8 cellular contexts compared by ENCODE assay signal in the genomic region with DNA sequence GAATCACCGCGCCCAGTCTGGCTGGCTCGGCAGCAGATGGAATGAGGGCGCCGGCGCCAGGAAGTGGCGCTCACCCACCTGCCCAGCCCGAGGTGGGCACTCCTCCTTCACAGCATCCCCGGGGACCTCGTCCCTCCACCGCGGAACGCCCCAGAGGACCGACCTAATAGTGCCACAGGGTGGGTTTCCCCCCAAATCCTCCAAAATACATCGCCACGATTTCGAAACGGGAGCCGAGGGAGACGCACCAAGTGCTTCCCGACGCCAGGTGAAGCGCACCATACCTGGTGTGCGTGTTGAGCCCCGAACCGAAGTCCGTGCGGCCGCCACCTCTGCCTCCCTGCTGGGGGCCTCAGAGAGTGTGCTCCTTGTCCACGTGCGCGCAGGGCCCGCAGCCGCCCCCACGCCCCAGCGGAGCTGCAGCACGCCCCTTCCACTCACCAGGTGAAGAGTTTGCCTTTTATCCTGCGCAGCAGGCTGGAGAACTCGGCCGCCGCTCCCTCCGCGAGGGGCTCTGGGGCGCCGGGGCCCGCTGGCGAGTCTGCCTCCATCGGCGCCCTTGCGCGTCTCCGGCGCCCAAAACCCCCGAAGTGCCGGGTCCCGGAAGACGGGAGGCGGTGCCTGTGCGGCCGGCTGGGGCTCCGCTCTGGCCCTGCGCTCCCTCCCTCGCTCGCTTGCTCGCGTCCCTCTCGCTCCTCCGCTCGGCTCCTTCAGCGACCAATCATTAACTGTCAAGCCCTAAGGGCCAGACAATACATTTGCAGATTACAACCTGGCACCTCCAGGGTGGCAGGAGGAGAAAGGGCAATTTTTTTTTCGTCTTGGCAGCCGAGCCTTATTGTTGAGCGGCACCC. TPM values are rescaled to one million over a fixed set of nuclear protein-coding genes. Genes with fewer than 3 reads are reported as not detected.
A peak's percentile ranks its signal among the peaks of the same experiment; 100 is the strongest.
DNase-seq lines count a peak whose midpoint lies in the region; ATAC-seq, FAIRE-seq and TF ChIP-seq lines count a peak whose summit lies in the region.

A gene with protein sequence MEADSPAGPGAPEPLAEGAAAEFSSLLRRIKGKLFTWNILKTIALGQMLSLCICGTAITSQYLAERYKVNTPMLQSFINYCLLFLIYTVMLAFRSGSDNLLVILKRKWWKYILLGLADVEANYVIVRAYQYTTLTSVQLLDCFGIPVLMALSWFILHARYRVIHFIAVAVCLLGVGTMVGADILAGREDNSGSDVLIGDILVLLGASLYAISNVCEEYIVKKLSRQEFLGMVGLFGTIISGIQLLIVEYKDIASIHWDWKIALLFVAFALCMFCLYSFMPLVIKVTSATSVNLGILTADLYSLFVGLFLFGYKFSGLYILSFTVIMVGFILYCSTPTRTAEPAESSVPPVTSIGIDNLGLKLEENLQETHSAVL (minus strand): TSS at position 571 of the 854 bp plus-strand sequence. CDS start 20 bp downstream, at position 551.

- no peaks in the 10 kb centered on the region for H3K79me2 ChIP-seq in HepG2 (ENCODE audit: insufficient read depth, low read length)

- DNase-seq in AG04449 (ENCODE audit: low read depth, low spot score) (no peak), NCI-H2227 treated with DMSO at 0.1 percent for 48 hours (lab: John Stamatoyannopoulos, UW) (peak; percentile 73), choroid plexus epithelial cell (ENCODE audit: low read depth) (peak; percentile 55), HepG2 (ENCODE audit: low spot score) (peak; percentile 51)
- DNase-seq in activated CD4-positive, CD25-positive, alpha-beta regulatory T cell (lab: John Stamatoyannopoulos, UW), result peak; percentile 42 to 54 (median 50)
- peak; percentile 73 for DNase-seq in stimulated activated CD4-positive, alpha-beta T cell treated with anti-CD3 and anti-CD28 coated beads, Interleukin-4, amount 100 ng/mL, for 1 hour

- intact Hi-C loops in HepG2 (cut with micrococcal nuclease; ENCODE audit: unreplicated experiment), result no loop called here

- no peak for TF ChIP-seq EP300 in HepG2 (IDR thresholded peaks at IDR 0.05; ENCODE audit: low read depth in 2 of 2, low read length in 2 of 2)
- no peak for TF ChIP-seq EP300 in HepG2 (CRISPR knock-in tag; IDR thresholded peaks at IDR 0.05; ENCODE audit: borderline replicate concordance)

- H3K9ac ChIP-seq in HepG2 (ENCODE audit: insufficient read depth, low read depth, low read length), result peak within 1 kb of the TSS; percentile 49

- peak within 1 kb of the TSS; percentile 95 for H3K4me2 ChIP-seq in HepG2 (ENCODE audit: low read depth, low read length)

- peaks cover 21% of the 10 kb centered on the region for H3K4me1 ChIP-seq in HepG2 (ENCODE audit: insufficient read depth, low read length)

- CTCF ChIA-PET in AG04449 (lab: Yijun Ruan, JAX) (no interaction called here), HepG2 (lab: Yijun Ruan, JAX; ENCODE audit: low intra/inter-chr PET ratio, low total read pairs) (no interaction called here)

- H2AFZ ChIP-seq in HepG2 (ENCODE audit: low read length), result peak within 1 kb of the TSS; percentile 71

- no peaks in the 10 kb centered on the region for H3K36me3 ChIP-seq in HepG2 (replicated peaks in 1 of 2; ENCODE audit: control insufficient read depth in 1 of 2, insufficient read depth in 2 of 2, low read length in 2 of 2)

- in situ Hi-C loops in HepG2 (cut with HindIII; ENCODE audit: extremely low pct_ligation_motif_present, low pct_unique_long_range_greater_than_20kb), result no loop called here

- 0% methylated on average over 13 of the region's 73 CpGs for WGBS in HepG2 (ENCODE audit: low lambda C conversion rate)

- ATAC-seq in GM18870 (IDR thresholded peaks at IDR 0.05; ENCODE audit: unreplicated experiment) (peak; percentile 91), HG03097 (IDR thresholded peaks at IDR 0.05; ENCODE audit: low FRiP score, unreplicated experiment) (peak; percentile 90), HepG2 (peak; percentile 91)

- peak in 1 of 2 experiments; percentile 34; a peak in 1 of 4 replicates for TF ChIP-seq POLR2A in HepG2 (IDR thresholded peaks at IDR 0.05; ENCODE audit: insufficient read depth in 1 of 2, low read depth in 2 of 2, low read length in 2 of 2)

- POLR2A ChIA-PET in AG04449 (lab: Yijun Ruan, JAX) (interaction anchor here (0.6 to 1.4 kb wide), 2 partner anchors 18 to 368 kb away, joined by 3 to 4 read pairs; no protein-coding TSS in a partner anchor), HepG2 (lab: Yijun Ruan, JAX) (no interaction called here)

- no peak within 1 kb of the TSS for H3K27ac ChIP-seq in HepG2 (ENCODE audit: extremely low read length, insufficient read depth, low read length)

- FAIRE-seq in HepG2 (lab: Jason Lieb, UNC), result no peak

- no peak for TF ChIP-seq CTCF in AG04449 (IDR thresholded peaks at IDR 0.05; ENCODE audit: insufficient read depth, low read length, missing control alignments)
- TF ChIP-seq CTCF in choroid plexus epithelial cell (conservative IDR thresholded peaks at IDR 0.05; ENCODE audit: low read depth, low read length), result no peak
- TF ChIP-seq CTCF in HepG2 (CRISPR knock-in tag; IDR thresholded peaks at IDR 0.05), result 0 out of 2 replicates have a peak, but pooled peaks have one; percentile 25

- peaks cover 0 to 5% of the 10 kb centered on the region in 2 experiments; a peak in 1 of 5 replicates for H3K27me3 ChIP-seq in HepG2 (ENCODE audit: control insufficient read depth in 1 of 2, insufficient read depth in 2 of 2, low read length in 2 of 2)

- H3K9me3 ChIP-seq in HepG2 (ENCODE audit: low read length), result no peaks in the 10 kb centered on the region

- 0 out of 2 replicates have a peak, but pooled peaks have one; percentile 7 for TF ChIP-seq RAD21 in HepG2 (CRISPR knock-in tag; IDR thresholded peaks at IDR 0.05)

- H4K20me1 ChIP-seq in HepG2 (ENCODE audit: insufficient read depth, low read length), result no peaks in the 10 kb centered on the region

- BruUV-seq in HepG2 (replicated peaks; lab: Mats Ljungman, UMichigan), result no TSS peak

- H3K4me3 ChIP-seq in AG04449 (ENCODE audit: low read depth, low read length) (peak within 1 kb of the TSS; percentile 64), choroid plexus epithelial cell (ENCODE audit: low read depth, low read length) (peak within 1 kb of the TSS; percentile 81), HepG2 (replicated peaks in 1 of 3; ENCODE audit: insufficient read depth in 1 of 3, low read depth in 2 of 3, low read length in 3 of 3) (peak within 1 kb of the TSS; percentile 69 to 81 (median 79))

TF ChIP-seq in HepG2, 621 proteins besides CTCF, POLR2A, EP300 and RAD21 (continues in another document):
- peak; percentile 72; the same call in 1 of the 2 replicates for TF ChIP-seq ZNF879 (CRISPR knock-in tag; IDR thresholded peaks at IDR 0.05)
- TF ChIP-seq KDM1A (CRISPR knock-in tag; IDR thresholded peaks at IDR 0.05), result 0 out of 2 replicates have a peak, but pooled peaks have one; percentile 8
- TF ChIP-seq, protein P1, sequence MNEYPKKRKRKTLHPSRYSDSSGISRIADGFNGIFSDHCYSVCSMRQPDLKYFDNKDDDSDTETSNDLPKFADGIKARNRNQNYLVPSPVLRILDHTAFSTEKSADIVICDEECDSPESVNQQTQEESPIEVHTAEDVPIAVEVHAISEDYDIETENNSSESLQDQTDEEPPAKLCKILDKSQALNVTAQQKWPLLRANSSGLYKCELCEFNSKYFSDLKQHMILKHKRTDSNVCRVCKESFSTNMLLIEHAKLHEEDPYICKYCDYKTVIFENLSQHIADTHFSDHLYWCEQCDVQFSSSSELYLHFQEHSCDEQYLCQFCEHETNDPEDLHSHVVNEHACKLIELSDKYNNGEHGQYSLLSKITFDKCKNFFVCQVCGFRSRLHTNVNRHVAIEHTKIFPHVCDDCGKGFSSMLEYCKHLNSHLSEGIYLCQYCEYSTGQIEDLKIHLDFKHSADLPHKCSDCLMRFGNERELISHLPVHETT (CRISPR knock-in tag; conservative IDR thresholded peaks at IDR 0.05), result no peak
- TF ChIP-seq, protein P2, sequence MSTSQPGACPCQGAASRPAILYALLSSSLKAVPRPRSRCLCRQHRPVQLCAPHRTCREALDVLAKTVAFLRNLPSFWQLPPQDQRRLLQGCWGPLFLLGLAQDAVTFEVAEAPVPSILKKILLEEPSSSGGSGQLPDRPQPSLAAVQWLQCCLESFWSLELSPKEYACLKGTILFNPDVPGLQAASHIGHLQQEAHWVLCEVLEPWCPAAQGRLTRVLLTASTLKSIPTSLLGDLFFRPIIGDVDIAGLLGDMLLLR (CRISPR knock-in tag; IDR thresholded peaks at IDR 0.05), result peak; percentile 74
- TF ChIP-seq NFE2L1 (CRISPR knock-in tag; IDR thresholded peaks at IDR 0.05; ENCODE audit: borderline replicate concordance), result no peak

RNA-seq across cellular contexts. Expression of the gene that starts here (rescaled TPM):
- total RNA-seq in HepG2 (2016; rRNA removed; fragmentation: Illumina TruSeq; extraction: Trizol), result 13.2 and 20.3 TPM in 2 replicates
- 6.5 and 8.4 TPM in 2 replicates for total RNA-seq in HepG2 (2016; cell fraction: cytosol; rRNA removed; fragmentation: Illumina TruSeq; extraction: Trizol; ENCODE audit: low read depth)
- total RNA-seq in HepG2 (2016; cell fraction: insoluble cytoplasmic fraction; rRNA removed; fragmentation: Illumina TruSeq; extraction: Trizol), result 11.0 and 19.5 TPM in 2 replicates
- 12.0 and 13.3 TPM in 2 replicates for total RNA-seq in HepG2 (2016; cell fraction: membrane; rRNA removed; fragmentation: Illumina TruSeq; extraction: Trizol)
- total RNA-seq in HepG2 (2016; cell fraction: nucleus; rRNA removed; fragmentation: Illumina TruSeq; extraction: Trizol), result 13.5 and 17.0 TPM in 2 replicates
- 5.6 and 5.8 TPM in 2 replicates for polyA plus RNA-seq in HepG2 (2011; rRNA removed)
- 4.8 and 6.6 TPM in 2 replicates for polyA plus RNA-seq in HepG2 (2011; cell fraction: cytosol; rRNA removed)
- 2.0 and 2.7 TPM in 2 replicates for polyA plus RNA-seq in HepG2 (2011; cell fraction: nucleus; rRNA removed)
- 4.9 and 9.1 TPM in 2 replicates for polyA plus RNA-seq in HepG2 (2012)
- polyA plus RNA-seq in HepG2 (2016; cell fraction: cytosol; fragmentation: Illumina TruSeq; extraction: Trizol; ENCODE audit: low read depth), result 3.2 and 3.5 TPM in 2 replicates
- 9.4 and 9.5 TPM in 2 replicates for polyA plus RNA-seq in HepG2 (2016; cell fraction: insoluble cytoplasmic fraction; fragmentation: Illumina TruSeq; extraction: Trizol; ENCODE audit: low read depth)
- 7.2 and 8.0 TPM in 2 replicates for polyA plus RNA-seq in HepG2 (2016; cell fraction: membrane; fragmentation: Illumina TruSeq; extraction: Trizol; ENCODE audit: low read depth)
- polyA plus RNA-seq in HepG2 (2016; cell fraction: nucleus; fragmentation: Illumina TruSeq; extraction: Trizol; ENCODE audit: insufficient read depth, low read depth), result 15.9 and 17.7 TPM in 2 replicates
- 21.6 and 51.3 TPM in 2 replicates for polyA minus RNA-seq in HepG2 (2011; rRNA and poly(A)+ RNA removed; ENCODE audit: low replicate concordance)
- 6.0 and 11.2 TPM in 2 replicates for polyA minus RNA-seq in HepG2 (2011; cell fraction: cytosol; rRNA and poly(A)+ RNA removed)
- polyA minus RNA-seq in HepG2 (2011; cell fraction: nucleus; rRNA and poly(A)+ RNA removed), result 1.8 and 3.2 TPM in 2 replicates
